11 cellular contexts compared by ENCODE assay signal in genomic region chr15:51879555-51879954, GRCh38. TPM values are rescaled to one million over a fixed set of nuclear protein-coding genes. Genes with fewer than 3 reads are reported as not detected.
DNase-seq lines count a peak whose midpoint lies in the region; ATAC-seq and TF ChIP-seq lines count a peak whose summit lies in the region.
"Had no signal": no experiment of that assay in that cellular context is flagged by ENCODE, and none has a peak within 500 bp of the region (broad histone marks: within the 10 kb centered on the region; RNA-seq: fewer than 3 reads in every experiment).

No MANE protein-coding gene starts in this region.

- peaks cover 66% of the 10 kb centered on the region for H3K4me1 ChIP-seq in left ventricle myocardium inferior
- H3K4me1 ChIP-seq in uterus: peaks cover 0 to 23% of the 10 kb centered on the region in 2 donors

- ATAC-seq in left ventricle myocardium superior: no peak
- no peak for ATAC-seq in central memory CD8-positive, alpha-beta T cell (replicated peaks; ENCODE audit: extremely low read depth, poor library complexity, severe bottlenecking)

- no peak for DNase-seq in left ventricle myocardium inferior
- DNase-seq in left ventricle myocardium superior: no peak
- DNase-seq in central memory CD8-positive, alpha-beta T cell (ENCODE audit: low spot score in 2 of 2): no peak
- no peak for DNase-seq in mesothelial cell of epicardium (ENCODE audit: low spot score in 2 of 2, unreplicated experiment in 2 of 2)
- DNase-seq in uterus: no peak
- DNase-seq in Kasumi-1 (lab: John Stamatoyannopoulos, UW): no peak
- DNase-seq in DMS153 treated with DMSO at 0.1 percent for 48 hours (lab: John Stamatoyannopoulos, UW; ENCODE audit: unreplicated experiment): no peak
- no peak for DNase-seq in effector CD4-positive, alpha-beta T cell
- DNase-seq: H7; MG63; stimulated activated CD4-positive, alpha-beta T cell treated with anti-CD3 and anti-CD28 coated beads, Interleukin-4, amount 100 ng/mL, for 24 hours had no signal

- H3K9me3 ChIP-seq in left ventricle myocardium inferior (replicated peaks) (no peaks in the 10 kb centered on the region), uterus (no peaks in the 10 kb centered on the region)
- H3K9me3 ChIP-seq: MG63 had no signal

- H3K4me3 Mint-ChIP-seq in central memory CD8-positive, alpha-beta T cell: no peak overlapping the region
- no peak overlapping the region for H3K4me3 Mint-ChIP-seq in mesothelial cell of epicardium

- H3K27ac ChIP-seq in left ventricle myocardium inferior (replicated peaks): peak overlapping the region; percentile 73
- H3K27ac ChIP-seq in uterus: peak overlapping the region; percentile 67 to 72

- TF ChIP-seq POLR2A in uterus (IDR thresholded peaks at IDR 0.05): no peak

- no peaks in the 10 kb centered on the region for H3K27me3 Mint-ChIP-seq in central memory CD8-positive, alpha-beta T cell
- no peaks in the 10 kb centered on the region for H3K27me3 Mint-ChIP-seq in mesothelial cell of epicardium (ENCODE audit: low read depth)

- H3K4me3 ChIP-seq in left ventricle myocardium inferior (no peak overlapping the region), uterus (no peak overlapping the region)
- H3K4me3 ChIP-seq: MG63 had no signal

- intact Hi-C loops in left ventricle myocardium inferior (cut with micrococcal nuclease) (no loop called here), left ventricle myocardium superior (cut with micrococcal nuclease) (no loop called here), uterus (cut with DNase I; ENCODE audit: low total_unique reads) (no loop called here)

- H3K27me3 ChIP-seq in left ventricle myocardium inferior (ENCODE audit: low read depth) (no peaks in the 10 kb centered on the region), uterus (no peaks in the 10 kb centered on the region)
- H3K27me3 ChIP-seq: MG63 had no signal

- H3K36me3 ChIP-seq in left ventricle myocardium inferior (no peaks in the 10 kb centered on the region), uterus (no peaks in the 10 kb centered on the region)
- H3K36me3 ChIP-seq: MG63 had no signal

- peak overlapping the region; percentile 68 for H3K27ac Mint-ChIP-seq in central memory CD8-positive, alpha-beta T cell (ENCODE audit: low read depth)
- H3K27ac Mint-ChIP-seq in mesothelial cell of epicardium: peak overlapping the region; percentile 89

- peaks cover 29% of the 10 kb centered on the region for H3K4me1 Mint-ChIP-seq in central memory CD8-positive, alpha-beta T cell
- peaks cover 24% of the 10 kb centered on the region for H3K4me1 Mint-ChIP-seq in mesothelial cell of epicardium

- TF ChIP-seq CTCF in left ventricle myocardium inferior (IDR thresholded peaks at IDR 0.05; ENCODE audit: borderline replicate concordance): no peak
- no peak for TF ChIP-seq CTCF in mesothelial cell of epicardium (IDR thresholded peaks at IDR 0.05; ENCODE audit: unreplicated experiment)
- no peak for TF ChIP-seq CTCF in uterus (IDR thresholded peaks at IDR 0.05)

- peaks cover 20% of the 10 kb centered on the region for H3K36me3 Mint-ChIP-seq in central memory CD8-positive, alpha-beta T cell (ENCODE audit: insufficient read depth)
- peaks cover 8% of the 10 kb centered on the region for H3K36me3 Mint-ChIP-seq in mesothelial cell of epicardium

- H3K9me3 Mint-ChIP-seq in central memory CD8-positive, alpha-beta T cell: no peaks in the 10 kb centered on the region
- H3K9me3 Mint-ChIP-seq in mesothelial cell of epicardium: no peaks in the 10 kb centered on the region

RNA-seq across cellular contexts. Expression of gene TMOD3, which starts 50.1 kb away (rescaled TPM):
- 30.9 TPM for total RNA-seq in left ventricle myocardium inferior
- 19.9 TPM for total RNA-seq in left ventricle myocardium superior
- total RNA-seq in mesothelial cell of epicardium: 25.7 to 28.3 TPM (median 27.2 TPM) in 3 replicates
- 10 to 100 TPM; 10.5 to 49.6 (median 37.1) TPM for total RNA-seq in uterus
